30 cellular contexts compared by ENCODE assay signal in the genomic region with DNA sequence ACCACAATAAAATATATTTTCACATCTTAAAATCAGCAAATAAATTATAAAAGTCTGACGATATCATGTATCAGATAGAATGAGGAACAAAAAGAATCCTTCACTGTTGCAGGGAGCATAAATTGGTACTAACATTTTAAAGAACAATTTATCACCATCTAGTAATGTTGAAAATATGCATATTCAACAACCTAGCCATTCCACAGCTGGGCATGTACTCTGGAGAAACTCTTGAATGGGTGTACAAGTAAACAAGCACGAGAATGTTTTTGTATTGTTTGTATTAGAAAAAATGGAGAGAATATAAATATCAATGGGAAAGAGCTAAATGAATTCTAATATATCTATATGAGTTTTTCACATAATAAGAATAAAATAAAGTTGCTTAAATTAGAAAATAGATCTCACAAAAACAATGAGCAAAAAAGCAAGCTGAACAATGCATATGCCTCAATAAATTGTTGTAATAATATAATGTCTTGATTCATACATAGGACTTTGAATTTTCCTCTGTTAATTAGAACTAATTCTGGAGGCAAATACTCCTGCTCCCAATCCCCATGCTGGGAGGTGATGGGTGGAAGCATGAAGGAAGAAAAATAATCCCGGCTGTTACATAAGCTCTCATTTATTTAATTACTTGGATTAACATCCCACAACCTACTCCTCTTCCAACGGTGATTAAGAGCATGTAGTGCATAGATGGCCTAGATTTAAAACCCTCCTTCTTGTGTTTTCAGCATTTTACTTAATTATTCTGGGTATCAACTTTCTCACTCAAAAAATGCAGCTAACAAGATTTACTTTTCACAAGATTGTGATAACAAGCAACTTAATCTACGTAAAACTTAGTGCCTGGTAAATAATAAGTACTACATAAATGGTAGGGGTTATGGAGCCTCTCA. TPM values are rescaled to one million over a fixed set of nuclear protein-coding genes. Genes with fewer than 3 reads are reported as not detected.
"Had no signal": no experiment of that assay in that cellular context is flagged by ENCODE, and none has a peak within 500 bp of the region (broad histone marks: within the 10 kb centered on the region; RNA-seq: fewer than 3 reads in every experiment).

No MANE protein-coding gene starts in this region.

- H3K9me3 ChIP-seq: heart left ventricle, lower lobe of right lung, right lobe of liver, vagina had no signal

- H3K4me1 ChIP-seq: lower lobe of right lung, right lobe of liver, vagina had no signal

- H3K36me3 ChIP-seq: heart left ventricle, lower lobe of right lung, right lobe of liver, vagina had no signal

- DNase-seq: activated CD4-positive, alpha-beta memory T cell treated with anti-CD3 and anti-CD28 coated beads for 36 hours; activated CD4-positive, alpha-beta T cell treated with anti-CD3 and anti-CD28 coated beads, Interleukin-2, amount 10 ng/mL, durations not matched to agents 24 days and 14 days; activated CD4-positive, CD25-positive, alpha-beta regulatory T cell treated with anti-CD3 and anti-CD28 coated beads, Interleukin-2, amount 50 U/mL, for 72 hours; activated CD8-positive, alpha-beta memory T cell treated with anti-CD3 and anti-CD28 coated beads, Interleukin-2, amount 50 U/mL, for 4 hours; activated effector memory CD4-positive, alpha-beta T cell treated with anti-CD3 and anti-CD28 coated beads, Interleukin-2, amount 50 U/mL, for 16 hours; activated naive CD4-positive, alpha-beta T cell treated with anti-CD3 and anti-CD28 coated beads for 36 hours; activated naive CD8-positive, alpha-beta T cell treated with anti-CD3 and anti-CD28 coated beads for 36 hours; activated T-cell treated with anti-CD3 and anti-CD28 coated beads, Interleukin-2, amount 50 U/mL, for 1 hour; central memory CD4-positive, alpha-beta T cell; heart left ventricle; hypothalamus; immature natural killer cell; kidney; lower lobe of right lung; mesenchymal stem cell; posterior cingulate gyrus; right lobe of liver; stimulated activated CD4-positive, alpha-beta T cell treated with anti-CD3 and anti-CD28 coated beads, Interleukin-12 subunit alpha, Interleukin-12 subunit beta, amount 100 ng/mL, for 4 hours; stimulated activated CD4-positive, alpha-beta T cell treated with anti-CD3 and anti-CD28 coated beads, Interleukin-4, amount 100 ng/mL, for 24 hours had no signal

- H3K27me3 ChIP-seq: foreskin keratinocyte, heart left ventricle, right lobe of liver, vagina had no signal

- H3K4me3 ChIP-seq: heart left ventricle, lower lobe of right lung, right lobe of liver, skin epidermis, vagina had no signal

- H3K27ac ChIP-seq: foreskin keratinocyte, heart left ventricle, lower lobe of right lung, right lobe of liver, skin epidermis, vagina, VCaP had no signal

RNA-seq across cellular contexts. Expression of a gene that starts 5.5 kb away (rescaled TPM):
- total RNA-seq: activated CD4-positive, alpha-beta memory T cell treated with anti-CD3 and anti-CD28 coated beads for 36 hours; activated CD4-positive, alpha-beta T cell treated with anti-CD3 and anti-CD28 coated beads, Interleukin-2, amount 10 ng/mL, durations not matched to agents 24 days and 14 days; activated CD8-positive, alpha-beta memory T cell treated with anti-CD3 and anti-CD28 coated beads for 36 hours; activated naive CD4-positive, alpha-beta T cell treated with anti-CD3 and anti-CD28 coated beads for 36 hours; activated naive CD8-positive, alpha-beta T cell treated with anti-CD3 and anti-CD28 coated beads for 36 hours; activated T-helper 1 cell treated with anti-CD3 and anti-CD28 coated beads, Interleukin-12 subunit alpha, Interleukin-12 subunit beta, Interleukin-2, Interleukin-4 antibody, amounts not matched to agents 30 ng/mL and 10 ng/mL and 1 ng/mL, durations not matched to agents 14 hours and 24 hours and 36 hours; astrocyte; endothelial cell of umbilical vein; foreskin keratinocyte; mononuclear cell; myocyte; natural killer cell treated with Interleukin-12 subunit alpha and Interleukin-12 subunit beta and Interleukin-15 and Interleukin-18, amount 100 ng/mL, for 72 hours had no signal
- polyA plus RNA-seq: endothelial cell of umbilical vein, foreskin keratinocyte, immature natural killer cell had no signal
